In genomic region chr6:168045141-168045691, GRCh38 we compare ENCODE assay signal across 1 cellular context.
TF ChIP-seq lines count a peak whose summit lies in the region.

No MANE protein-coding gene starts in this region.

TF ChIP-seq in K562, 482 proteins besides CTCF, POLR2A, EP300 and RAD21:
- TF ChIP-seq RB1 (IDR thresholded peaks at IDR 0.05; ENCODE audit: low read depth) (no peak), SMC3 (conservative IDR thresholded peaks at IDR 0.05; ENCODE audit: insufficient read depth, low read depth, low read length) (0 out of 2 replicates have a peak, but pooled peaks have one; percentile 8), GTF2A2 (tag; IDR thresholded peaks at IDR 0.05) (no peak)
